Comparison of ENCODE assay signal across 1 cellular context in genomic region chr16:47499700-47500264, GRCh38.
TF ChIP-seq lines count a peak whose summit lies in the region.

No MANE protein-coding gene starts in this region.

TF ChIP-seq in HepG2, 621 proteins besides CTCF, POLR2A, EP300 and RAD21 (continued from another document and continues in another):
- TF ChIP-seq ARID5B (CRISPR knock-in tag; IDR thresholded peaks at IDR 0.05) (peak; percentile 95), KAT7 (CRISPR knock-in tag; IDR thresholded peaks at IDR 0.05; ENCODE audit: borderline replicate concordance) (peak; percentile 56; the same call in 1 of the 2 replicates), KAT8 (CRISPR knock-in tag; IDR thresholded peaks at IDR 0.05) (peak; percentile 71), GATA4 (IDR thresholded peaks at IDR 0.05; ENCODE audit: borderline replicate concordance, low read depth) (no peak), LBX2 (CRISPR knock-in tag; IDR thresholded peaks at IDR 0.05; ENCODE audit: borderline replicate concordance) (no peak), MIER2 (CRISPR knock-in tag; IDR thresholded peaks at IDR 0.05) (no peak; the same call in 1 of the 2 replicates), ZNF782 (CRISPR knock-in tag; IDR thresholded peaks at IDR 0.05; ENCODE audit: borderline replicate concordance) (no peak; the same call in 1 of the 2 replicates), FOXA1 (IDR thresholded peaks at IDR 0.05) (no peak), FOXA1 (CRISPR knock-in tag; IDR thresholded peaks at IDR 0.05) (peak; percentile 91), MEIS1 (CRISPR knock-in tag; IDR thresholded peaks at IDR 0.05; ENCODE audit: borderline replicate concordance) (no peak), HNRNPUL1 (IDR thresholded peaks at IDR 0.05; ENCODE audit: low read depth, low read length) (no peak), HMG20A (CRISPR knock-in tag; IDR thresholded peaks at IDR 0.05; ENCODE audit: borderline replicate concordance) (peak; percentile 89; the same call in 1 of the 2 replicates), GMEB1 (CRISPR knock-in tag; IDR thresholded peaks at IDR 0.05; ENCODE audit: borderline replicate concordance) (no peak), JUND (CRISPR knock-in tag; IDR thresholded peaks at IDR 0.05) (no peak), ZNF280B (CRISPR knock-in tag; IDR thresholded peaks at IDR 0.05; ENCODE audit: borderline replicate concordance) (no peak), ERF (CRISPR knock-in tag; IDR thresholded peaks at IDR 0.05) (no peak; the same call in 1 of the 2 replicates), PCBP1 (IDR thresholded peaks at IDR 0.05; ENCODE audit: borderline replicate concordance, low read depth, low read length) (no peak), NR2C2 (CRISPR knock-in tag; IDR thresholded peaks at IDR 0.05; ENCODE audit: borderline replicate concordance) (peak; percentile 51; the same call in 1 of the 2 replicates), KDM5A (IDR thresholded peaks at IDR 0.05; ENCODE audit: borderline replicate concordance, low read length) (no peak), MXD4 (CRISPR knock-in tag; IDR thresholded peaks at IDR 0.05) (peak; percentile 68), ZNF75D (CRISPR knock-in tag; IDR thresholded peaks at IDR 0.05; ENCODE audit: borderline replicate concordance) (no peak), RBAK (CRISPR knock-in tag; IDR thresholded peaks at IDR 0.05) (no peak), BCL6 (CRISPR knock-in tag; IDR thresholded peaks at IDR 0.05) (peak; percentile 82), SMARCC2 (IDR thresholded peaks at IDR 0.05) (no peak), RBFOX2 (IDR thresholded peaks at IDR 0.05; ENCODE audit: low read depth, low read length) (0 out of 2 replicates have a peak, but pooled peaks have one; percentile 17), ZNF614 (CRISPR knock-in tag; IDR thresholded peaks at IDR 0.05; ENCODE audit: borderline replicate concordance) (peak; percentile 96), DRAP1 (CRISPR knock-in tag; IDR thresholded peaks at IDR 0.05) (peak; percentile 72), MXD1 (CRISPR knock-in tag; IDR thresholded peaks at IDR 0.05) (no peak), CEBPG (CRISPR knock-in tag; IDR thresholded peaks at IDR 0.05) (peak; percentile 80), PHF20 (CRISPR knock-in tag; IDR thresholded peaks at IDR 0.05) (no peak), SMYD3 (CRISPR knock-in tag; IDR thresholded peaks at IDR 0.05) (0 out of 2 replicates have a peak, but pooled peaks have one; percentile 91), HCFC1 (IDR thresholded peaks at IDR 0.05; ENCODE audit: low read depth, low read length) (no peak), PTBP1 (IDR thresholded peaks at IDR 0.05; ENCODE audit: low read depth, low read length, poor library complexity, severe bottlenecking) (no peak), ZNF430 (CRISPR knock-in tag; IDR thresholded peaks at IDR 0.05) (no peak; the same call in 1 of the 2 replicates), ZNF672 (CRISPR knock-in tag; IDR thresholded peaks at IDR 0.05) (no peak), ZNF878 (CRISPR knock-in tag; IDR thresholded peaks at IDR 0.05) (peak; percentile 90; the same call in 1 of the 2 replicates), ZBTB42 (CRISPR knock-in tag; IDR thresholded peaks at IDR 0.05) (no peak), ZNF652 (CRISPR knock-in tag; IDR thresholded peaks at IDR 0.05; ENCODE audit: borderline replicate concordance, low read depth) (no peak; the same call in 1 of the 2 replicates), ZFP36L1 (CRISPR knock-in tag; IDR thresholded peaks at IDR 0.05) (0 out of 2 replicates have a peak, but pooled peaks have one; percentile 13)
- TF ChIP-seq, protein P1, sequence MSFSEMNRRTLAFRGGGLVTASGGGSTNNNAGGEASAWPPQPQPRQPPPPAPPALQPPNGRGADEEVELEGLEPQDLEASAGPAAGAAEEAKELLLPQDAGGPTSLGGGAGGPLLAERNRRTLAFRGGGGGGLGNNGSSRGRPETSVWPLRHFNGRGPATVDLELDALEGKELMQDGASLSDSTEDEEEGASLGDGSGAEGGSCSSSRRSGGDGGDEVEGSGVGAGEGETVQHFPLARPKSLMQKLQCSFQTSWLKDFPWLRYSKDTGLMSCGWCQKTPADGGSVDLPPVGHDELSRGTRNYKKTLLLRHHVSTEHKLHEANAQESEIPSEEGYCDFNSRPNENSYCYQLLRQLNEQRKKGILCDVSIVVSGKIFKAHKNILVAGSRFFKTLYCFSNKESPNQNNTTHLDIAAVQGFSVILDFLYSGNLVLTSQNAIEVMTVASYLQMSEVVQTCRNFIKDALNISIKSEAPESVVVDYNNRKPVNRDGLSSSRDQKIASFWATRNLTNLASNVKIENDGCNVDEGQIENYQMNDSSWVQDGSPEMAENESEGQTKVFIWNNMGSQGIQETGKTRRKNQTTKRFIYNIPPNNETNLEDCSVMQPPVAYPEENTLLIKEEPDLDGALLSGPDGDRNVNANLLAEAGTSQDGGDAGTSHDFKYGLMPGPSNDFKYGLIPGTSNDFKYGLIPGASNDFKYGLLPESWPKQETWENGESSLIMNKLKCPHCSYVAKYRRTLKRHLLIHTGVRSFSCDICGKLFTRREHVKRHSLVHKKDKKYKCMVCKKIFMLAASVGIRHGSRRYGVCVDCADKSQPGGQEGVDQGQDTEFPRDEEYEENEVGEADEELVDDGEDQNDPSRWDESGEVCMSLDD (CRISPR knock-in tag; IDR thresholded peaks at IDR 0.05; ENCODE audit: borderline replicate concordance) = no peak
- TF ChIP-seq, protein P2, sequence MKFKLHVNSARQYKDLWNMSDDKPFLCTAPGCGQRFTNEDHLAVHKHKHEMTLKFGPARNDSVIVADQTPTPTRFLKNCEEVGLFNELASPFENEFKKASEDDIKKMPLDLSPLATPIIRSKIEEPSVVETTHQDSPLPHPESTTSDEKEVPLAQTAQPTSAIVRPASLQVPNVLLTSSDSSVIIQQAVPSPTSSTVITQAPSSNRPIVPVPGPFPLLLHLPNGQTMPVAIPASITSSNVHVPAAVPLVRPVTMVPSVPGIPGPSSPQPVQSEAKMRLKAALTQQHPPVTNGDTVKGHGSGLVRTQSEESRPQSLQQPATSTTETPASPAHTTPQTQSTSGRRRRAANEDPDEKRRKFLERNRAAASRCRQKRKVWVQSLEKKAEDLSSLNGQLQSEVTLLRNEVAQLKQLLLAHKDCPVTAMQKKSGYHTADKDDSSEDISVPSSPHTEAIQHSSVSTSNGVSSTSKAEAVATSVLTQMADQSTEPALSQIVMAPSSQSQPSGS (CRISPR knock-in tag; IDR thresholded peaks at IDR 0.05) = peak; percentile 75
- TF ChIP-seq, protein P3, sequence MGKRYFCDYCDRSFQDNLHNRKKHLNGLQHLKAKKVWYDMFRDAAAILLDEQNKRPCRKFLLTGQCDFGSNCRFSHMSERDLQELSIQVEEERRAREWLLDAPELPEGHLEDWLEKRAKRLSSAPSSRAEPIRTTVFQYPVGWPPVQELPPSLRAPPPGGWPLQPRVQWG (CRISPR knock-in tag; IDR thresholded peaks at IDR 0.05; ENCODE audit: borderline replicate concordance, low read depth) = no peak
- TF ChIP-seq, protein P4, sequence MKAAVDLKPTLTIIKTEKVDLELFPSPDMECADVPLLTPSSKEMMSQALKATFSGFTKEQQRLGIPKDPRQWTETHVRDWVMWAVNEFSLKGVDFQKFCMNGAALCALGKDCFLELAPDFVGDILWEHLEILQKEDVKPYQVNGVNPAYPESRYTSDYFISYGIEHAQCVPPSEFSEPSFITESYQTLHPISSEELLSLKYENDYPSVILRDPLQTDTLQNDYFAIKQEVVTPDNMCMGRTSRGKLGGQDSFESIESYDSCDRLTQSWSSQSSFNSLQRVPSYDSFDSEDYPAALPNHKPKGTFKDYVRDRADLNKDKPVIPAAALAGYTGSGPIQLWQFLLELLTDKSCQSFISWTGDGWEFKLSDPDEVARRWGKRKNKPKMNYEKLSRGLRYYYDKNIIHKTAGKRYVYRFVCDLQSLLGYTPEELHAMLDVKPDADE (CRISPR knock-in tag; IDR thresholded peaks at IDR 0.05) = no peak
- TF ChIP-seq, protein P5, sequence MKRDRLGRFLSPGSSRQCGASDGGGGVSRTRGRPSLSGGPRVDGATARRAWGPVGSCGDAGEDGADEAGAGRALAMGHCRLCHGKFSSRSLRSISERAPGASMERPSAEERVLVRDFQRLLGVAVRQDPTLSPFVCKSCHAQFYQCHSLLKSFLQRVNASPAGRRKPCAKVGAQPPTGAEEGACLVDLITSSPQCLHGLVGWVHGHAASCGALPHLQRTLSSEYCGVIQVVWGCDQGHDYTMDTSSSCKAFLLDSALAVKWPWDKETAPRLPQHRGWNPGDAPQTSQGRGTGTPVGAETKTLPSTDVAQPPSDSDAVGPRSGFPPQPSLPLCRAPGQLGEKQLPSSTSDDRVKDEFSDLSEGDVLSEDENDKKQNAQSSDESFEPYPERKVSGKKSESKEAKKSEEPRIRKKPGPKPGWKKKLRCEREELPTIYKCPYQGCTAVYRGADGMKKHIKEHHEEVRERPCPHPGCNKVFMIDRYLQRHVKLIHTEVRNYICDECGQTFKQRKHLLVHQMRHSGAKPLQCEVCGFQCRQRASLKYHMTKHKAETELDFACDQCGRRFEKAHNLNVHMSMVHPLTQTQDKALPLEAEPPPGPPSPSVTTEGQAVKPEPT (CRISPR knock-in tag; IDR thresholded peaks at IDR 0.05; ENCODE audit: low read depth) = no peak
- TF ChIP-seq, protein P6, sequence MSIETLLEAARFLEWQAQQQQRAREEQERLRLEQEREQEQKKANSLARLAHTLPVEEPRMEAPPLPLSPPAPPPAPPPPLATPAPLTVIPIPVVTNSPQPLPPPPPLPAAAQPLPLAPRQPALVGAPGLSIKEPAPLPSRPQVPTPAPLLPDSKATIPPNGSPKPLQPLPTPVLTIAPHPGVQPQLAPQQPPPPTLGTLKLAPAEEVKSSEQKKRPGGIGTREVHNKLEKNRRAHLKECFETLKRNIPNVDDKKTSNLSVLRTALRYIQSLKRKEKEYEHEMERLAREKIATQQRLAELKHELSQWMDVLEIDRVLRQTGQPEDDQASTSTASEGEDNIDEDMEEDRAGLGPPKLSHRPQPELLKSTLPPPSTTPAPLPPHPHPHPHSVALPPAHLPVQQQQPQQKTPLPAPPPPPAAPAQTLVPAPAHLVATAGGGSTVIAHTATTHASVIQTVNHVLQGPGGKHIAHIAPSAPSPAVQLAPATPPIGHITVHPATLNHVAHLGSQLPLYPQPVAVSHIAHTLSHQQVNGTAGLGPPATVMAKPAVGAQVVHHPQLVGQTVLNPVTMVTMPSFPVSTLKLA (IDR thresholded peaks at IDR 0.05) = no peak
